ENCODE assay signal across 8 cellular contexts in genomic region chr19:48695743-48696352, GRCh38. TPM values are rescaled to one million over a fixed set of nuclear protein-coding genes. Genes with fewer than 3 reads are reported as not detected.
DNase-seq lines count a peak whose midpoint lies in the region; ATAC-seq, FAIRE-seq and TF ChIP-seq lines count a peak whose summit lies in the region.

Gene FUT2, plus strand, starts transcription at chr19:48695971. Its CDS starts 6,986 bp downstream, at chr19:48702957.

- no peaks in the 10 kb centered on the region for H3K9me3 Mint-ChIP-seq in activated CD4-positive, alpha-beta memory T cell treated with anti-CD3 and anti-CD28 coated beads for 36 hours
- no peaks in the 10 kb centered on the region for H3K9me3 Mint-ChIP-seq in activated CD4-positive, alpha-beta memory T cell treated with anti-CD3 and anti-CD28 coated beads, Interleukin-2, amount 10 ng/mL, durations not matched to agents 7 days and 5 days
- H3K9me3 Mint-ChIP-seq in astrocyte (ENCODE audit: unreplicated experiment) = no peaks in the 10 kb centered on the region

- no peak for FAIRE-seq in astrocyte (lab: Jason Lieb, UNC)
- FAIRE-seq in frontal cortex (lab: Jason Lieb, UNC) = no peak

- ATAC-seq in left lung (peak; percentile 88), GM19328 (IDR thresholded peaks at IDR 0.05; ENCODE audit: unreplicated experiment) (no peak), GM21717 (IDR thresholded peaks at IDR 0.05; ENCODE audit: unreplicated experiment) (no peak)

- peak within 1 kb of the TSS; percentile 18 for H3K9ac ChIP-seq in astrocyte (ENCODE audit: low read length)

- H3K9me3 ChIP-seq in astrocyte (ENCODE audit: insufficient read depth, low read depth, low read length) = no peaks in the 10 kb centered on the region
- no peaks in the 10 kb centered on the region for H3K9me3 ChIP-seq in left lung
- no peaks in the 10 kb centered on the region for H3K9me3 ChIP-seq in thymus (ENCODE audit: control insufficient read depth)

- peaks cover 9% of the 10 kb centered on the region for H3K27me3 Mint-ChIP-seq in activated CD4-positive, alpha-beta memory T cell treated with anti-CD3 and anti-CD28 coated beads for 36 hours
- H3K27me3 Mint-ChIP-seq in activated CD4-positive, alpha-beta memory T cell treated with anti-CD3 and anti-CD28 coated beads, Interleukin-2, amount 10 ng/mL, durations not matched to agents 7 days and 5 days = peaks cover 13% of the 10 kb centered on the region
- H3K27me3 Mint-ChIP-seq in astrocyte (ENCODE audit: low read depth, unreplicated experiment) = peaks cover 28% of the 10 kb centered on the region

- H3K4me3 Mint-ChIP-seq in activated CD4-positive, alpha-beta memory T cell treated with anti-CD3 and anti-CD28 coated beads for 36 hours = peak within 1 kb of the TSS; percentile 37
- no peak within 1 kb of the TSS for H3K4me3 Mint-ChIP-seq in activated CD4-positive, alpha-beta memory T cell treated with anti-CD3 and anti-CD28 coated beads, Interleukin-2, amount 10 ng/mL, durations not matched to agents 7 days and 5 days
- no peak within 1 kb of the TSS for H3K4me3 Mint-ChIP-seq in astrocyte (ENCODE audit: unreplicated experiment)

- no peak for DNase-seq in activated CD4-positive, alpha-beta memory T cell treated with anti-CD3 and anti-CD28 coated beads for 36 hours
- DNase-seq in activated CD4-positive, alpha-beta memory T cell treated with anti-CD3 and anti-CD28 coated beads, Interleukin-2, amount 10 ng/mL, durations not matched to agents 7 days and 5 days = no peak
- no peak for DNase-seq in astrocyte (ENCODE audit: low read depth)
- DNase-seq in left lung = no peak
- no peak for DNase-seq in frontal cortex (ENCODE audit: low spot score in 2 of 2)

- peak within 1 kb of the TSS; percentile 13 for H2AFZ ChIP-seq in astrocyte (ENCODE audit: low read depth, low read length)

- POLR2A ChIA-PET in activated CD4-positive, alpha-beta memory T cell treated with anti-CD3 and anti-CD28 coated beads for 36 hours (lab: Charles Lee) = no interaction called here
- POLR2A ChIA-PET in activated CD4-positive, alpha-beta memory T cell treated with anti-CD3 and anti-CD28 coated beads, Interleukin-2, amount 10 ng/mL, durations not matched to agents 7 days and 5 days (lab: Charles Lee) = interaction anchor here (1.1 kb wide), 2 partner anchors 14 to 20 kb away, joined by 3 read pairs; no protein-coding TSS in a partner anchor

- H3K36me3 ChIP-seq in astrocyte (ENCODE audit: insufficient read depth, low read length) (no peaks in the 10 kb centered on the region), left lung (no peaks in the 10 kb centered on the region), thymus (ENCODE audit: control insufficient read depth, insufficient read depth) (no peaks in the 10 kb centered on the region)

- no peak within 1 kb of the TSS for H3K27ac Mint-ChIP-seq in activated CD4-positive, alpha-beta memory T cell treated with anti-CD3 and anti-CD28 coated beads for 36 hours
- no peak within 1 kb of the TSS for H3K27ac Mint-ChIP-seq in activated CD4-positive, alpha-beta memory T cell treated with anti-CD3 and anti-CD28 coated beads, Interleukin-2, amount 10 ng/mL, durations not matched to agents 7 days and 5 days
- H3K27ac Mint-ChIP-seq in astrocyte (ENCODE audit: unreplicated experiment) = no peak within 1 kb of the TSS

- H4K20me1 ChIP-seq in astrocyte (ENCODE audit: insufficient read depth, low read length) = no peaks in the 10 kb centered on the region

- H3K4me3 ChIP-seq in astrocyte (ENCODE audit: insufficient read depth, low read depth, low read length) (peak within 1 kb of the TSS; percentile 9), left lung (peak within 1 kb of the TSS in 1 of 2 donors; percentile 14), thymus (ENCODE audit: low read length) (peak within 1 kb of the TSS; percentile 32)

- no peak for TF ChIP-seq CTCF in astrocyte (IDR thresholded peaks at IDR 0.05; ENCODE audit: insufficient read depth, low read depth, low read length)
- no peak for TF ChIP-seq CTCF in left lung (IDR thresholded peaks at IDR 0.05)

- H3K4me1 ChIP-seq in astrocyte (ENCODE audit: insufficient read depth, low read length) (peaks cover 12% of the 10 kb centered on the region), left lung (peaks cover 0 to 15% of the 10 kb centered on the region in 2 donors), thymus (ENCODE audit: control insufficient read depth, insufficient read depth, low read length) (peaks cover 6% of the 10 kb centered on the region)

- WGBS in thymus = 42% methylated on average over 16 of the region's 16 CpGs

- peaks cover 9% of the 10 kb centered on the region for H3K4me1 Mint-ChIP-seq in activated CD4-positive, alpha-beta memory T cell treated with anti-CD3 and anti-CD28 coated beads for 36 hours (ENCODE audit: low read depth)
- peaks cover 6% of the 10 kb centered on the region for H3K4me1 Mint-ChIP-seq in activated CD4-positive, alpha-beta memory T cell treated with anti-CD3 and anti-CD28 coated beads, Interleukin-2, amount 10 ng/mL, durations not matched to agents 7 days and 5 days
- peaks cover 1% of the 10 kb centered on the region for H3K4me1 Mint-ChIP-seq in astrocyte (ENCODE audit: low read depth, unreplicated experiment)

- peaks cover 6% of the 10 kb centered on the region for H3K36me3 Mint-ChIP-seq in activated CD4-positive, alpha-beta memory T cell treated with anti-CD3 and anti-CD28 coated beads for 36 hours
- H3K36me3 Mint-ChIP-seq in activated CD4-positive, alpha-beta memory T cell treated with anti-CD3 and anti-CD28 coated beads, Interleukin-2, amount 10 ng/mL, durations not matched to agents 7 days and 5 days (ENCODE audit: low read depth) = no peaks in the 10 kb centered on the region
- peaks cover 7% of the 10 kb centered on the region for H3K36me3 Mint-ChIP-seq in astrocyte (ENCODE audit: low read depth, unreplicated experiment)

- no peaks in the 10 kb centered on the region for H3K79me2 ChIP-seq in astrocyte (ENCODE audit: insufficient read depth, low read length)

- no peak within 1 kb of the TSS for H3K27ac ChIP-seq in astrocyte (ENCODE audit: low read depth, low read length)
- peak within 1 kb of the TSS in 1 of 2 donors; percentile 64 for H3K27ac ChIP-seq in left lung
- no peak within 1 kb of the TSS for H3K27ac ChIP-seq in thymus (ENCODE audit: low read depth)

- intact Hi-C loops in activated CD4-positive, alpha-beta memory T cell treated with anti-CD3 and anti-CD28 coated beads for 36 hours (cut with micrococcal nuclease) = no loop called here
- intact Hi-C loops in left lung (cut with DNase I) = no loop called here

- H3K4me2 ChIP-seq in astrocyte (ENCODE audit: low read length) = peak within 1 kb of the TSS; percentile 68

- CTCF ChIA-PET in activated CD4-positive, alpha-beta memory T cell treated with anti-CD3 and anti-CD28 coated beads for 36 hours (lab: Charles Lee) = interaction anchor here (1.5 kb wide), 1 partner anchor 20 kb away, joined by 5 read pairs; no protein-coding TSS in a partner anchor
- CTCF ChIA-PET in activated CD4-positive, alpha-beta memory T cell treated with anti-CD3 and anti-CD28 coated beads, Interleukin-2, amount 10 ng/mL, durations not matched to agents 7 days and 5 days (lab: Charles Lee) = interaction anchor here (1.7 kb wide), 1 partner anchor 21 kb away, joined by 5 read pairs; no protein-coding TSS in a partner anchor

- H3K27me3 ChIP-seq in astrocyte (ENCODE audit: insufficient read depth, low read length) = no peaks in the 10 kb centered on the region
- H3K27me3 ChIP-seq in left lung = peaks cover 0 to 27% of the 10 kb centered on the region in 2 donors
- H3K27me3 ChIP-seq in thymus (ENCODE audit: control insufficient read depth, insufficient read depth) = no peaks in the 10 kb centered on the region

RNA-seq across cellular contexts. Expression of gene FUT2, which starts in this region (rescaled TPM):
- not detected for total RNA-seq in activated CD4-positive, alpha-beta memory T cell treated with anti-CD3 and anti-CD28 coated beads for 36 hours
- not detected for total RNA-seq in activated CD4-positive, alpha-beta memory T cell treated with anti-CD3 and anti-CD28 coated beads, Interleukin-2, amount 10 ng/mL, durations not matched to agents 7 days and 5 days
- not detected in 2 replicates for total RNA-seq in astrocyte
- 1 to 10 TPM; 1.1 to 2.7 TPM for total RNA-seq in left lung
- polyA plus RNA-seq in thymus = 3.2 TPM
- under 0.01 TPM for total RNA-seq in frontal cortex
